Comparison of ENCODE assay signal across 20 cellular contexts in genomic region chr18:5414546-5414945, GRCh38.
DNase-seq lines count a peak whose midpoint lies in the region; TF ChIP-seq lines count a peak whose summit lies in the region.
"Had no signal": no experiment of that assay in that cellular context is flagged by ENCODE, and none has a peak within 500 bp of the region (broad histone marks: within the 10 kb centered on the region; RNA-seq: fewer than 3 reads in every experiment).

No MANE protein-coding gene starts in this region.

- H3F3A ChIP-seq in neural progenitor cell (ENCODE audit: low read depth): peaks cover 10% of the 10 kb centered on the region

- H3K36me3 ChIP-seq in neural progenitor cell: no peaks in the 10 kb centered on the region
- H3K36me3 ChIP-seq in HAP-1 (replicated peaks): no peaks in the 10 kb centered on the region; the same call in none of the 2 replicates
- H3K36me3 ChIP-seq in effector memory CD4-positive, alpha-beta T cell (ENCODE audit: control insufficient read depth, insufficient read depth, low read length): no peaks in the 10 kb centered on the region
- H3K36me3 ChIP-seq: uterus had no signal

- no peaks in the 10 kb centered on the region for H3K79me2 ChIP-seq in neural progenitor cell (ENCODE audit: low read depth)

- H3K36me3 Mint-ChIP-seq in neural progenitor cell: no peaks in the 10 kb centered on the region
- H3K36me3 Mint-ChIP-seq: CD4-positive, alpha-beta memory T cell had no signal

- H3K9me3 Mint-ChIP-seq in neural progenitor cell: no peaks in the 10 kb centered on the region
- H3K9me3 Mint-ChIP-seq: CD4-positive, alpha-beta memory T cell had no signal

- H3K4me1 Mint-ChIP-seq in neural progenitor cell: peaks cover 36% of the 10 kb centered on the region
- H3K4me1 Mint-ChIP-seq: CD4-positive, alpha-beta memory T cell had no signal

- in situ Hi-C loops in HAP-1 (cut with MboI; ENCODE audit: low sequenced_read_pairs): no loop called here

- TF ChIP-seq CTCF in neural progenitor cell (IDR thresholded peaks at IDR 0.05): peak; percentile 28

- no peak overlapping the region for H3K9ac ChIP-seq in neural progenitor cell
- H3K9ac ChIP-seq: KMS-11 had no signal

- no peak overlapping the region for H3K4me3 ChIP-seq in neural progenitor cell
- no peak overlapping the region for H3K4me3 ChIP-seq in HAP-1
- no peak overlapping the region for H3K4me3 ChIP-seq in effector memory CD4-positive, alpha-beta T cell (ENCODE audit: insufficient read depth, low read depth, low read length, poor library complexity, severe bottlenecking)
- H3K4me3 ChIP-seq: heart left ventricle, psoas muscle, uterus had no signal

- H3K4me1 ChIP-seq in neural progenitor cell (peaks cover 24% of the 10 kb centered on the region), HAP-1 (no peaks in the 10 kb centered on the region)
- H3K4me1 ChIP-seq in effector memory CD4-positive, alpha-beta T cell (ENCODE audit: control insufficient read depth, insufficient read depth, low read length, poor library complexity, severe bottlenecking): no peaks in the 10 kb centered on the region
- H3K4me1 ChIP-seq: psoas muscle, uterus had no signal

- no peaks in the 10 kb centered on the region for H3K9me3 ChIP-seq in neural progenitor cell (ENCODE audit: low read depth)
- H3K9me3 ChIP-seq in HAP-1: no peaks in the 10 kb centered on the region
- H3K9me3 ChIP-seq in effector memory CD4-positive, alpha-beta T cell (ENCODE audit: control insufficient read depth, low read length): no peaks in the 10 kb centered on the region
- H3K9me3 ChIP-seq: heart left ventricle, psoas muscle, uterus had no signal

- peak; percentile 43 for DNase-seq in D341Med (ENCODE audit: low spot score)
- DNase-seq in SK-N-DZ (ENCODE audit: low spot score): peak; percentile 45
- DNase-seq in hippocampal formation (lab: John Stamatoyannopoulos, UW): peak; percentile 36 to 50
- peak; percentile 77 for DNase-seq in neural progenitor cell (ENCODE audit: low spot score)
- no peak for DNase-seq in OCI-M1 (lab: John Stamatoyannopoulos, UW)
- DNase-seq in central memory CD4-positive, alpha-beta T cell: no peak
- no peak for DNase-seq in HAP-1 (ENCODE audit: low spot score in 2 of 2)
- no peak for DNase-seq in effector memory CD4-positive, alpha-beta T cell
- DNase-seq: activated CD4-positive, CD25-positive, alpha-beta regulatory T cell treated with anti-CD3 and anti-CD28 coated beads, Interleukin-2, amount 50 U/mL, for 72 hours; activated gamma-delta T cell treated with Interleukin-2 at 50 U/mL for 16 hours; aorta; CD4-positive, alpha-beta memory T cell; heart left ventricle; left cardiac atrium; NCI-H345; psoas muscle; SHP77; stimulated activated naive CD4-positive, alpha-beta T cell treated with Interleukin-2 at 50 U/mL for 16 hours; uterus had no signal

- no peaks in the 10 kb centered on the region for H4K20me1 ChIP-seq in neural progenitor cell (ENCODE audit: low read depth)

- peak overlapping the region; percentile 54 for H3K4me3 Mint-ChIP-seq in neural progenitor cell
- H3K4me3 Mint-ChIP-seq: CD4-positive, alpha-beta memory T cell had no signal

- H3K27me3 ChIP-seq in neural progenitor cell: no peaks in the 10 kb centered on the region
- H3K27me3 ChIP-seq in HAP-1 (ENCODE audit: low read depth): no peaks in the 10 kb centered on the region
- H3K27me3 ChIP-seq in effector memory CD4-positive, alpha-beta T cell (replicated peaks; ENCODE audit: control insufficient read depth, insufficient read depth, low read length, poor library complexity, severe bottlenecking): no peaks in the 10 kb centered on the region
- H3K27me3 ChIP-seq: heart left ventricle, uterus had no signal

- peak overlapping the region; percentile 68 for H3K4me2 ChIP-seq in neural progenitor cell
- H3K4me2 ChIP-seq: KMS-11 had no signal

- H3K27ac Mint-ChIP-seq in neural progenitor cell: peak overlapping the region; percentile 92
- H3K27ac Mint-ChIP-seq: CD4-positive, alpha-beta memory T cell had no signal

- peak overlapping the region; percentile 54 for H2AFZ ChIP-seq in neural progenitor cell (replicated peaks)

- H3K27me3 Mint-ChIP-seq in neural progenitor cell (ENCODE audit: insufficient read depth, low read depth): no peaks in the 10 kb centered on the region

- H3K27ac ChIP-seq in neural progenitor cell: no peak overlapping the region
- H3K27ac ChIP-seq in effector memory CD4-positive, alpha-beta T cell (ENCODE audit: insufficient read depth, low read length, poor library complexity, severe bottlenecking): no peak overlapping the region
- H3K27ac ChIP-seq: heart left ventricle, KMS-11, psoas muscle, uterus had no signal

Comparison
In these comparisons a context has a peak if more than half of its experiments do, and no peak if none do; other contexts are left out.
1. DNase-seq: peak in D341Med (single experiment), SK-N-DZ (single experiment), hippocampal formation (2 of 2) and neural progenitor cell (single experiment); none in OCI-M1 (single experiment), central memory CD4-positive, alpha-beta T cell (single experiment), HAP-1 (0 of 2) and effector memory CD4-positive, alpha-beta T cell (0 of 3).